In the genomic region with DNA sequence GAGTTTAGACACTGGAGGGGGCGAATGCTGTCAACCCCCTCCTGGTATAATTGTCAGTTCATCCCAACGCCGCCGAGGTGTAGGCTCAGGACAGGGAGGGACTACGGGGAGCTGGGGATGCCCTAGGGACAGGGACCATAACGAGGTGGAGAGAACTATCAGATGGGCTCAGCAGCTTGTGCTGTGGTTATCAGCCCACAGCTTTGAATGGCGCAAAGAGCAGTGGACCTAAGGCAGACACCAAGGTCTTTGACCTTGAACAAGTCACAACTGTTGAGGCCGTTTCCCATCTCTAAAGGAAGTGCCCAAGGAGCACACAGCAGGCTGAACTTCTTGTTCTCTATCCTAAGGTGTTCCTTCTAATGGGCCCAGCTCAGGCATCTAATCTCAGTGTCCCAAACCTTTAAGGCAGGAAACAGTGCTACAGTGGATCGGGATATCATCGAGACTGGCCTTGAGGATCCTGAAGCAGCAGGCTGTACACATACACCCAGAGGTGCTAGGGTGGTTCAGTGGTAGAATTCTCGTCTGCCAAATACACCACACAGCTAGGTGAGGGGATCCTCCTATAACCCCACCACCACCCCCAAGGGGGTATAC, we compare ENCODE assay signal across 6 cellular contexts. TPM values are rescaled to one million over a fixed set of nuclear protein-coding genes. Genes with fewer than 3 reads are reported as not detected.
A peak's percentile ranks its signal among the peaks of the same experiment; 100 is the strongest.
DNase-seq lines count a peak whose midpoint lies in the region; ATAC-seq lines count a peak whose summit lies in the region.

No MANE protein-coding gene starts in this region.

- no peaks in the 10 kb centered on the region for H3K27me3 ChIP-seq in mesendoderm (ENCODE audit: insufficient read depth, low read length, poor library complexity)

- H3K56ac ChIP-seq in mesendoderm (ENCODE audit: low read length), result peak overlapping the region; percentile 92

- no peak overlapping the region for H4K8ac ChIP-seq in mesendoderm (ENCODE audit: low read depth, low read length)

- H3K4me3 ChIP-seq in mesendoderm (ENCODE audit: low read length), result peak overlapping the region; percentile 36

- peaks cover 5% of the 10 kb centered on the region for H3K79me2 ChIP-seq in mesendoderm (ENCODE audit: control insufficient read depth, insufficient read depth, low read length)

- H3K18ac ChIP-seq in mesendoderm (ENCODE audit: low read length), result no peak overlapping the region

- peak; percentile 2 for ATAC-seq in GM21529 (IDR thresholded peaks at IDR 0.05; ENCODE audit: unreplicated experiment)
- peak in 1 of 2 donors; percentile 2 for ATAC-seq in activated naive CD4-positive, alpha-beta T cell treated with anti-CD3 and anti-CD28 coated beads, Interleukin-2, amount 50 U/mL, for 72 hours

- H3K79me1 ChIP-seq in mesendoderm (ENCODE audit: low read length), result peaks cover 8% of the 10 kb centered on the region

- peak overlapping the region; percentile 82 for H3K4me2 ChIP-seq in mesendoderm (ENCODE audit: low read length)

- H2BK5ac ChIP-seq in mesendoderm (ENCODE audit: low read length), result no peak overlapping the region

- peak overlapping the region; percentile 76 for H3K23ac ChIP-seq in mesendoderm (ENCODE audit: low read length)

- no peak overlapping the region for H2BK120ac ChIP-seq in mesendoderm (ENCODE audit: low read depth, low read length)

- H4K5ac ChIP-seq in mesendoderm (ENCODE audit: low read length), result no peak overlapping the region

- peaks cover 2% of the 10 kb centered on the region for H3K4me1 ChIP-seq in mesendoderm (ENCODE audit: control insufficient read depth, low read depth, low read length)

- H3K27ac Mint-ChIP-seq in activated naive CD4-positive, alpha-beta T cell treated with anti-CD3 and anti-CD28 coated beads, Interleukin-2, amount 50 U/mL, for 72 hours, result peak overlapping the region; percentile 99

- peaks cover 33 to 35% of the 10 kb centered on the region in 2 donors for H3K36me3 Mint-ChIP-seq in activated naive CD4-positive, alpha-beta T cell treated with anti-CD3 and anti-CD28 coated beads, Interleukin-2, amount 50 U/mL, for 72 hours

- no peak overlapping the region for H2BK15ac ChIP-seq in mesendoderm (replicated peaks; ENCODE audit: low read depth)

- peaks cover 22% of the 10 kb centered on the region for H3K36me3 ChIP-seq in mesendoderm (ENCODE audit: control insufficient read depth, insufficient read depth, low read length)

- no CpG with 5 or more reads among the region's 11 CpGs for WGBS in mesendoderm (ENCODE audit: extremely low coverage, insufficient coverage, low lambda C conversion rate)

- no peaks in the 10 kb centered on the region for H3K9me3 Mint-ChIP-seq in activated naive CD4-positive, alpha-beta T cell treated with anti-CD3 and anti-CD28 coated beads, Interleukin-2, amount 50 U/mL, for 72 hours

- peak overlapping the region; percentile 1 for H2AK5ac ChIP-seq in mesendoderm (ENCODE audit: low read length)

- H3K9ac ChIP-seq in mesendoderm (ENCODE audit: low read length), result peak overlapping the region; percentile 84

- peak overlapping the region; percentile 34 for H3K27ac ChIP-seq in mesendoderm (ENCODE audit: low read depth, low read length)

- no peak for DNase-seq in activated naive CD4-positive, alpha-beta T cell treated with anti-CD3 and anti-CD28 coated beads, Interleukin-2, amount 50 U/mL, for 72 hours (ENCODE audit: low spot score in 2 of 2)
- DNase-seq in mesendoderm, result no peak
- DNase-seq in NCI-H748 treated with DMSO at 0.1 percent for 48 hours (lab: John Stamatoyannopoulos, UW), result no peak
- DNase-seq in SKM-1 (lab: John Stamatoyannopoulos, UW; ENCODE audit: unreplicated experiment), result no peak
- no peak for DNase-seq in central memory CD4-positive, alpha-beta T cell

- H3K4ac ChIP-seq in mesendoderm (ENCODE audit: low read depth, low read length), result no peak overlapping the region

RNA-seq across cellular contexts. Expression of gene TUT1, which starts 1.0 kb away (rescaled TPM):
- total RNA-seq in activated naive CD4-positive, alpha-beta T cell treated with anti-CD3 and anti-CD28 coated beads, Interleukin-2, amount 50 U/mL, for 72 hours, result 10 to 100 TPM; 31.8 to 34.9 TPM
- 12.7 TPM for polyA plus RNA-seq in mesendoderm (2013, experiment 1 of 2)
- 13.0 TPM for polyA plus RNA-seq in mesendoderm (2013, experiment 2 of 2)

RNA-seq across cellular contexts. Expression of gene MTA2, which starts 9.3 kb away (rescaled TPM):
- 100 to 1,000 TPM; 180 to 259 TPM for total RNA-seq in activated naive CD4-positive, alpha-beta T cell treated with anti-CD3 and anti-CD28 coated beads, Interleukin-2, amount 50 U/mL, for 72 hours
- polyA plus RNA-seq in mesendoderm (2013, experiment 1 of 2), result 75.0 TPM
- 74.7 TPM for polyA plus RNA-seq in mesendoderm (2013, experiment 2 of 2)

RNA-seq across cellular contexts. Expression of gene EEF1G, which starts 18.6 kb away (rescaled TPM):
- total RNA-seq in activated naive CD4-positive, alpha-beta T cell treated with anti-CD3 and anti-CD28 coated beads, Interleukin-2, amount 50 U/mL, for 72 hours, result 1,000 to 10,000 TPM; 1,622 to 2,023 TPM
- 1,142 TPM for polyA plus RNA-seq in mesendoderm (2013, experiment 1 of 2)
- polyA plus RNA-seq in mesendoderm (2013, experiment 2 of 2), result 1,164 TPM

RNA-seq across cellular contexts. Expression of gene EML3, which starts 20.3 kb away (rescaled TPM):
- 100 to 1,000 TPM; 104 to 141 TPM for total RNA-seq in activated naive CD4-positive, alpha-beta T cell treated with anti-CD3 and anti-CD28 coated beads, Interleukin-2, amount 50 U/mL, for 72 hours
- polyA plus RNA-seq in mesendoderm (2013, experiment 1 of 2), result 11.9 TPM
- 12.2 TPM for polyA plus RNA-seq in mesendoderm (2013, experiment 2 of 2)

RNA-seq across cellular contexts. Expression of gene ROM1, which starts 20.7 kb away (rescaled TPM):
- total RNA-seq in activated naive CD4-positive, alpha-beta T cell treated with anti-CD3 and anti-CD28 coated beads, Interleukin-2, amount 50 U/mL, for 72 hours, result 1 to 10 TPM; 1.1 to 1.9 TPM
- 0.52 TPM for polyA plus RNA-seq in mesendoderm (2013, experiment 1 of 2)
- 0.50 TPM for polyA plus RNA-seq in mesendoderm (2013, experiment 2 of 2)
